In genomic region chr20:6831461-6831860, GRCh38 we compare ENCODE assay signal across 23 cellular contexts.
DNase-seq lines count a peak whose midpoint lies in the region; ATAC-seq, FAIRE-seq and TF ChIP-seq lines count a peak whose summit lies in the region.
"Had no signal": no experiment of that assay in that cellular context is flagged by ENCODE, and none has a peak within 500 bp of the region (broad histone marks: within the 10 kb centered on the region; RNA-seq: fewer than 3 reads in every experiment).

No MANE protein-coding gene starts in this region.

- no peak overlapping the region for H2AFZ ChIP-seq in PC-3 (ENCODE audit: low read length)

- H3K36me3 ChIP-seq in PC-3 (ENCODE audit: low read depth, low read length) (no peaks in the 10 kb centered on the region), bronchial epithelial cell (ENCODE audit: control insufficient read depth, insufficient read depth, low read length) (no peaks in the 10 kb centered on the region)
- H3K36me3 ChIP-seq: BLaER1 treated with 17β-estradiol and CSF1 and Interleukin-3, amounts not matched to agents 10 nM and 100 nM had no signal

- H3K27me3 ChIP-seq in PC-3 (ENCODE audit: low read length) (peaks cover 47% of the 10 kb centered on the region), bronchial epithelial cell (ENCODE audit: control insufficient read depth, insufficient read depth, low read length) (no peaks in the 10 kb centered on the region)
- H3K27me3 ChIP-seq: BLaER1 treated with 17β-estradiol and CSF1 and Interleukin-3, amounts not matched to agents 10 nM and 100 nM had no signal

- intact Hi-C loops in PC-3 (cut with micrococcal nuclease): no loop called here

- H4K20me1 ChIP-seq in PC-3 (ENCODE audit: low read length): no peaks in the 10 kb centered on the region
- H4K20me1 ChIP-seq: BLaER1 treated with 17β-estradiol and CSF1 and Interleukin-3, amounts not matched to agents 10 nM and 100 nM had no signal

- no peaks in the 10 kb centered on the region for H3K9me2 ChIP-seq in PC-3 (replicated peaks; ENCODE audit: low read length)

- no peaks in the 10 kb centered on the region for H3K9me3 ChIP-seq in PC-3 (ENCODE audit: low read length)
- H3K9me3 ChIP-seq: A549; BLaER1 treated with 17β-estradiol and CSF1 and Interleukin-3, amounts not matched to agents 10 nM and 100 nM; Caco-2 had no signal

- no TSS peak for BruUV-seq in PC-3 (replicated peaks; lab: Mats Ljungman, UMichigan)

- FAIRE-seq in bronchial epithelial cell (lab: Jason Lieb, UNC): no peak
- FAIRE-seq: A549, D721Med, G401.6, GM12878, GM12892, GM19239 had no signal

- ATAC-seq in PC-3: no peak
- no peak for ATAC-seq in GM21825 (IDR thresholded peaks at IDR 0.05; ENCODE audit: unreplicated experiment)
- ATAC-seq: A549; CD8-positive, alpha-beta T cell; GM12878 had no signal

- CTCF ChIA-PET in PC-3 (lab: Charles Lee): no interaction called here

- POLR2A ChIA-PET in PC-3 (lab: Charles Lee; ENCODE audit: unreplicated experiment): no interaction called here

- H3K4me1 ChIP-seq in PC-3 (ENCODE audit: insufficient read depth, low read length): peaks cover 2% of the 10 kb centered on the region; the same call in 1 of the 2 replicates
- H3K4me1 ChIP-seq: A549; BLaER1 treated with 17β-estradiol and CSF1 and Interleukin-3, amounts not matched to agents 10 nM and 100 nM; Caco-2 had no signal

- no peak overlapping the region for H3K27ac ChIP-seq in PC-3 (ENCODE audit: low read length)
- H3K27ac ChIP-seq: 22Rv1; A549; BLaER1 treated with 17β-estradiol and CSF1 and Interleukin-3, amounts not matched to agents 10 nM and 100 nM; C4-2B had no signal

- H3K9ac ChIP-seq in PC-3 (ENCODE audit: low read length): no peak overlapping the region
- H3K9ac ChIP-seq: BLaER1 treated with 17β-estradiol and CSF1 and Interleukin-3, amounts not matched to agents 10 nM and 100 nM had no signal

- H3K79me2 ChIP-seq in PC-3 (ENCODE audit: low read length): no peaks in the 10 kb centered on the region

- TF ChIP-seq CTCF in PC-3 (conservative IDR thresholded peaks at IDR 0.05; ENCODE audit: low read depth, low read length): no peak
- TF ChIP-seq CTCF in bronchial epithelial cell (IDR thresholded peaks at IDR 0.05; ENCODE audit: insufficient read depth, low read length, severe bottlenecking): no peak

- no peak overlapping the region for H3K4me2 ChIP-seq in PC-3 (ENCODE audit: low read length)
- H3K4me2 ChIP-seq: A549; BLaER1 treated with 17β-estradiol and CSF1 and Interleukin-3, amounts not matched to agents 10 nM and 100 nM had no signal

- no peaks in the 10 kb centered on the region for H3F3A ChIP-seq in PC-3 (ENCODE audit: low read length, unreplicated experiment)

- no peak overlapping the region for H3K4me3 ChIP-seq in PC-3 (ENCODE audit: low read length)
- H3K4me3 ChIP-seq in bronchial epithelial cell (ENCODE audit: low read depth, low read length): no peak overlapping the region
- H3K4me3 ChIP-seq: A549; BLaER1 treated with 17β-estradiol and CSF1 and Interleukin-3, amounts not matched to agents 10 nM and 100 nM; GM12878 had no signal

- DNase-seq in PC-3 (peak; percentile 47), bronchial epithelial cell (ENCODE audit: low read depth) (peak; percentile 73), kidney tubule cell (ENCODE audit: low spot score) (peak; percentile 46), renal cortical epithelial cell (ENCODE audit: low read depth) (peak; percentile 19), amniotic stem cell (lab: John Stamatoyannopoulos, UW) (no peak)
- no peak for DNase-seq in stimulated activated naive CD4-positive, alpha-beta T cell (lab: John Stamatoyannopoulos, UW)
- DNase-seq: AML-193; Caco-2; Calu3; CD4-positive, alpha-beta T cell; CD8-positive, alpha-beta T cell; DMS79 treated with DMSO at 0.1 percent for 48 hours; GF-D8 had no signal

Comparison
In these comparisons a context has a peak if more than half of its experiments do, and no peak if none do; other contexts are left out.
1. DNase-seq: peak in PC-3 (single experiment), bronchial epithelial cell (single experiment), kidney tubule cell (single experiment) and renal cortical epithelial cell (single experiment); none in stimulated activated naive CD4-positive, alpha-beta T cell (0 of 6) and amniotic stem cell (single experiment).